In genomic region chr6:37822851-37823682, GRCh38 we compare ENCODE assay signal across 8 cellular contexts. TPM values are rescaled to one million over a fixed set of nuclear protein-coding genes. Genes with fewer than 3 reads are reported as not detected.
DNase-seq lines count a peak whose midpoint lies in the region; ATAC-seq and TF ChIP-seq lines count a peak whose summit lies in the region.

No MANE protein-coding gene starts in this region.

- ATAC-seq in heart right ventricle = no peak
- no peak for ATAC-seq in HG02623 (IDR thresholded peaks at IDR 0.05; ENCODE audit: unreplicated experiment)
- no peak for ATAC-seq in HG02884 (IDR thresholded peaks at IDR 0.05; ENCODE audit: unreplicated experiment)

- in situ Hi-C loops in mammary epithelial cell (cut with MboI; ENCODE audit: low sequenced_read_pairs in 2 of 2) = no loop called here
- in situ Hi-C loops in transverse colon (cut with MboI; ENCODE audit: low pct_ligation_motif_present in 1 of 4, low pct_unique_long_range_greater_than_20kb in 1 of 4, low sequenced_read_pairs in 3 of 4) = no loop called here

- TF ChIP-seq POLR2A in transverse colon (IDR thresholded peaks at IDR 0.05) = peak; percentile 30

- H3K4me3 ChIP-seq in cardiac muscle cell (no peak overlapping the region), heart right ventricle (peak overlapping the region in 2 of 10 donors; percentile 2 to 3), mammary epithelial cell (replicated peaks in 1 of 3; ENCODE audit: insufficient read depth in 1 of 3, low read depth in 2 of 3, low read length in 3 of 3) (peak overlapping the region; percentile 20 to 30 (median 23)), mucosa of stomach (ENCODE audit: low read length) (no peak overlapping the region), transverse colon (peak overlapping the region in 2 of 4 donors; percentile 21 to 99)

- peak overlapping the region; percentile 68 for H3K4me2 ChIP-seq in mammary epithelial cell (ENCODE audit: insufficient read depth, low read depth, low read length)

- H3K4me1 ChIP-seq in cardiac muscle cell (ENCODE audit: low read depth) (peaks cover 36% of the 10 kb centered on the region), heart right ventricle (peaks cover 12 to 81% (median 74%) of the 10 kb centered on the region in 9 donors), mammary epithelial cell (ENCODE audit: insufficient read depth, low read length) (peaks cover 36% of the 10 kb centered on the region), mucosa of stomach (ENCODE audit: control insufficient read depth, insufficient read depth, low read length) (peaks cover 41% of the 10 kb centered on the region), transverse colon (peaks cover 36 to 79% (median 68%) of the 10 kb centered on the region in 4 donors)

- POLR2A ChIA-PET in HEK293T (lab: Yijun Ruan, JAX) = no interaction called here

- TF ChIP-seq EP300 in transverse colon (IDR thresholded peaks at IDR 0.05; ENCODE audit: low read depth) = no peak

- no peaks in the 10 kb centered on the region for H3K36me3 ChIP-seq in cardiac muscle cell
- H3K36me3 ChIP-seq in heart right ventricle = no peaks in the 10 kb centered on the region
- no peaks in the 10 kb centered on the region for H3K36me3 ChIP-seq in mammary epithelial cell (ENCODE audit: insufficient read depth, low read length)
- H3K36me3 ChIP-seq in mucosa of stomach (ENCODE audit: control insufficient read depth, insufficient read depth, low read length) = no peaks in the 10 kb centered on the region
- no peaks in the 10 kb centered on the region for H3K36me3 ChIP-seq in transverse colon

- H3K9me3 ChIP-seq in cardiac muscle cell (ENCODE audit: low read depth) (no peaks in the 10 kb centered on the region), heart right ventricle (no peaks in the 10 kb centered on the region), mammary epithelial cell (replicated peaks; ENCODE audit: insufficient read depth, low read length) (no peaks in the 10 kb centered on the region), mucosa of stomach (ENCODE audit: control insufficient read depth, low read length) (no peaks in the 10 kb centered on the region), transverse colon (no peaks in the 10 kb centered on the region)

- WGBS in heart right ventricle, 2 donors = 28 to 33% methylated on average over 12 of the region's 12 CpGs
- WGBS in mammary epithelial cell (ENCODE audit: low coverage, missing lambda C conversion rate) = 10% methylated on average over 10 of the region's 12 CpGs
- WGBS in transverse colon (ENCODE audit: low coverage in 1 of 2), 2 donors = 28 to 35% methylated on average over 10 to 12 of the region's 12 CpGs

- CTCF ChIA-PET in mammary epithelial cell (lab: Charles Lee; ENCODE audit: low non-redundant PET) = interaction anchor here (0.6 kb wide), 1 partner anchor 32 kb away, joined by 3 read pairs; no protein-coding TSS in a partner anchor
- CTCF ChIA-PET in HEK293T (lab: Yijun Ruan, JAX) = no interaction called here

- H3K27ac ChIP-seq in cardiac muscle cell (peak overlapping the region; percentile 47), heart right ventricle (peak overlapping the region in 1 of 10 donors; percentile 36), mammary epithelial cell (ENCODE audit: insufficient read depth, low read depth, low read length) (peak overlapping the region; percentile 56), transverse colon (peak overlapping the region; percentile 85 to 99 (median 91))

- DNase-seq in cardiac muscle cell (ENCODE audit: low read depth in 1 of 2, low spot score in 1 of 2) (peak; percentile 19 to 41), heart right ventricle (no peak), mammary epithelial cell (peak; percentile 62), transverse colon (peak; percentile 89), HEK293T (ENCODE audit: extremely low spot score) (no peak)

- dilution Hi-C loops in mammary epithelial cell (cut with HindIII; ENCODE audit: low sequenced_read_pairs) = loop anchor here (5.0 kb wide), 1 partner anchor 44 kb away; no protein-coding TSS in a partner anchor

- no peaks in the 10 kb centered on the region for H3K27me3 ChIP-seq in cardiac muscle cell
- H3K27me3 ChIP-seq in heart right ventricle = no peaks in the 10 kb centered on the region
- no peaks in the 10 kb centered on the region for H3K27me3 ChIP-seq in mammary epithelial cell (ENCODE audit: insufficient read depth, low read length)
- H3K27me3 ChIP-seq in mucosa of stomach (ENCODE audit: control insufficient read depth, insufficient read depth, low read length) = no peaks in the 10 kb centered on the region
- no peaks in the 10 kb centered on the region for H3K27me3 ChIP-seq in transverse colon

- BruUV-seq in mammary epithelial cell (replicated peaks; lab: Mats Ljungman, UMichigan) = no TSS peak

- H4K20me1 ChIP-seq in mammary epithelial cell (ENCODE audit: insufficient read depth, low read length) = no peaks in the 10 kb centered on the region

- no peak overlapping the region for H3K9ac ChIP-seq in mammary epithelial cell (ENCODE audit: insufficient read depth, low read length)
- H3K9ac ChIP-seq in mucosa of stomach (ENCODE audit: low read length) = peak overlapping the region; percentile 19

- intact Hi-C loops in heart right ventricle (cut with DNase I) (loop anchor here in 4 of 10 donors (5.0 to 10.0 kb wide), 5 partner anchors 34 to 192 kb away; no protein-coding TSS in a partner anchor), mammary epithelial cell (cut with micrococcal nuclease) (no loop called here), transverse colon (cut with DNase I; ENCODE audit: low total_unique reads) (no loop called here)

- peak overlapping the region; percentile 37 for H2AFZ ChIP-seq in mammary epithelial cell (ENCODE audit: low read depth, low read length)

- TF ChIP-seq CTCF in cardiac muscle cell (IDR thresholded peaks at IDR 0.05; ENCODE audit: low read depth, low read length) = no peak
- TF ChIP-seq CTCF in heart right ventricle (IDR thresholded peaks at IDR 0.05) = no peak
- TF ChIP-seq CTCF in mammary epithelial cell (conservative IDR thresholded peaks at IDR 0.05 in 1 of 2, IDR thresholded peaks at IDR 0.05 in 1 of 2; ENCODE audit: extremely low read depth in 1 of 2, insufficient read depth in 1 of 2, low read depth in 1 of 2, low read length in 2 of 2) = no peak
- TF ChIP-seq CTCF in transverse colon (IDR thresholded peaks at IDR 0.05) = peak in 1 of 5 experiments; percentile 18

- peaks cover 81% of the 10 kb centered on the region for H3K79me2 ChIP-seq in mammary epithelial cell (ENCODE audit: insufficient read depth, low read length)

TF ChIP-seq in HEK293T, 16 proteins besides CTCF, POLR2A, EP300 and RAD21:
- TF ChIP-seq ZNF384 (IDR thresholded peaks at IDR 0.05) (no peak), ARNT (IDR thresholded peaks at IDR 0.05) (no peak), HDGF (IDR thresholded peaks at IDR 0.05; ENCODE audit: borderline replicate concordance) (no peak), PKNOX1 (IDR thresholded peaks at IDR 0.05) (no peak), ELF4 (IDR thresholded peaks at IDR 0.05) (no peak), SUZ12 (IDR thresholded peaks at IDR 0.05) (no peak), CTBP1 (IDR thresholded peaks at IDR 0.05; ENCODE audit: borderline replicate concordance) (no peak), FOXK2 (IDR thresholded peaks at IDR 0.05) (no peak), FOXA1 (IDR thresholded peaks at IDR 0.05) (no peak)

RNA-seq across cellular contexts. Expression of gene ZFAND3, which starts 3.5 kb away (rescaled TPM):
- total RNA-seq in cardiac muscle cell (43.9 and 49.9 TPM in 2 replicates), heart right ventricle (100 to 1,000 TPM in 7 of 10 donors, 10 to 100 TPM in 3; 79.5 to 123 (median 108) TPM), mammary epithelial cell (10 to 100 TPM; 34.8 to 79.5 TPM), transverse colon (10 to 100 TPM; 20.5 to 83.4 (median 36.5) TPM)
- polyA plus RNA-seq in cardiac muscle cell (68.0 and 102 TPM in 2 replicates), heart right ventricle (10 to 100 TPM; 24.4 to 43.7 TPM), mammary epithelial cell (9.4 TPM)
- 36.1 TPM for polyA minus RNA-seq in mammary epithelial cell

Comparison
In these comparisons a context has a peak if more than half of its experiments do, and no peak if none do; other contexts are left out.
1. DNase-seq: peak in cardiac muscle cell (2 of 2), mammary epithelial cell (single experiment) and transverse colon (single experiment); none in heart right ventricle (0 of 2) and HEK293T (single experiment).
2. H3K4me3 ChIP-seq: peak in mammary epithelial cell (3 of 3); none in cardiac muscle cell (single experiment) and mucosa of stomach (single experiment).